ENCODE assay signal across 8 cellular contexts in genomic region chr2:178195390-178196166, GRCh38. TPM values are rescaled to one million over a fixed set of nuclear protein-coding genes. Genes with fewer than 3 reads are reported as not detected.
A peak's percentile ranks its signal among the peaks of the same experiment; 100 is the strongest.
DNase-seq lines count a peak whose midpoint lies in the region; ATAC-seq, FAIRE-seq and TF ChIP-seq lines count a peak whose summit lies in the region.

No MANE protein-coding gene starts in this region.

- H3K36me3 ChIP-seq in transverse colon: no peaks in the 10 kb centered on the region
- no peaks in the 10 kb centered on the region for H3K36me3 ChIP-seq in small intestine (ENCODE audit: control insufficient read depth in 2 of 2, insufficient read depth in 2 of 2, low read length in 2 of 2)

- H3K4me3 ChIP-seq in transverse colon: peak overlapping the region; percentile 62 to 93 (median 76)
- peak overlapping the region in 1 of 2 donors; percentile 58 for H3K4me3 ChIP-seq in small intestine (ENCODE audit: low read depth in 1 of 2, low read length in 2 of 2)

- FAIRE-seq in small intestine (lab: Jason Lieb, UNC): no peak

- H3K9me3 ChIP-seq in transverse colon: no peaks in the 10 kb centered on the region
- H3K9me3 ChIP-seq in small intestine (ENCODE audit: control insufficient read depth, low read depth): no peaks in the 10 kb centered on the region

- H3K27me3 ChIP-seq in transverse colon (peaks cover 46% of the 10 kb centered on the region), small intestine (ENCODE audit: control insufficient read depth in 2 of 2, insufficient read depth in 2 of 2, low read length in 2 of 2) (peaks cover 0 to 10% of the 10 kb centered on the region in 2 donors)

- peak overlapping the region; percentile 69 for H3K4me3 Mint-ChIP-seq in activated naive CD4-positive, alpha-beta T cell treated with anti-CD3 and anti-CD28 coated beads for 36 hours
- peak overlapping the region; percentile 70 for H3K4me3 Mint-ChIP-seq in activated naive CD8-positive, alpha-beta T cell treated with anti-CD3 and anti-CD28 coated beads, Interleukin-2, amount 10 ng/mL, durations not matched to agents 7 days and 5 days

- no peak for TF ChIP-seq CTCF in transverse colon (IDR thresholded peaks at IDR 0.05)

- TF ChIP-seq POLR2A in transverse colon (IDR thresholded peaks at IDR 0.05): no peak

- H3K27me3 Mint-ChIP-seq in activated naive CD4-positive, alpha-beta T cell treated with anti-CD3 and anti-CD28 coated beads for 36 hours (ENCODE audit: low read depth): peaks cover 56% of the 10 kb centered on the region
- H3K27me3 Mint-ChIP-seq in activated naive CD8-positive, alpha-beta T cell treated with anti-CD3 and anti-CD28 coated beads, Interleukin-2, amount 10 ng/mL, durations not matched to agents 7 days and 5 days: peaks cover 62% of the 10 kb centered on the region

- intact Hi-C loops in activated naive CD4-positive, alpha-beta T cell treated with anti-CD3 and anti-CD28 coated beads for 36 hours (cut with micrococcal nuclease): loop anchor here (2.0 to 10.0 kb wide), 3 partner anchors 85 to 259 kb away; partner anchors contain the start of genes PJVK and PRKRA
- intact Hi-C loops in transverse colon (cut with DNase I; ENCODE audit: low total_unique reads): no loop called here

- H3K27ac ChIP-seq in transverse colon (peak overlapping the region; percentile 84 to 92 (median 89)), small intestine (ENCODE audit: low read depth in 1 of 2, low read length in 1 of 2) (no peak overlapping the region)

- DNase-seq in activated naive CD4-positive, alpha-beta T cell treated with anti-CD3 and anti-CD28 coated beads for 36 hours: no peak
- no peak for DNase-seq in activated naive CD4-positive, alpha-beta T cell treated with anti-CD3 and anti-CD28 coated beads, Interleukin-2, amount 50 U/mL, for 16 hours
- no peak for DNase-seq in activated naive CD8-positive, alpha-beta T cell treated with anti-CD3 and anti-CD28 coated beads, Interleukin-2, amount 10 ng/mL, durations not matched to agents 7 days and 5 days
- peak; percentile 14 for DNase-seq in left kidney (ENCODE audit: low read depth, low spot score)
- DNase-seq in transverse colon: no peak
- DNase-seq in epidermal melanocyte (ENCODE audit: insufficient read length, low spot score): no peak
- DNase-seq in small intestine: no peak

- TF ChIP-seq EP300 in transverse colon (IDR thresholded peaks at IDR 0.05; ENCODE audit: low read depth): no peak

- CTCF ChIA-PET in activated naive CD4-positive, alpha-beta T cell treated with anti-CD3 and anti-CD28 coated beads for 36 hours (lab: Charles Lee): interaction anchor here (0.6 to 2.1 kb wide), 4 partner anchors 10 to 1669 kb away, joined by 3 to 7 read pairs (median 3); partner anchors contain the start of gene RBM45

- peaks cover 0 to 17% (median 9%) of the 10 kb centered on the region in 4 donors for H3K4me1 ChIP-seq in transverse colon
- peaks cover 0 to 2% of the 10 kb centered on the region in 2 donors for H3K4me1 ChIP-seq in small intestine (ENCODE audit: control insufficient read depth in 2 of 2, insufficient read depth in 1 of 2, low read depth in 1 of 2, low read length in 1 of 2)

- no peaks in the 10 kb centered on the region for H3K36me3 Mint-ChIP-seq in activated naive CD4-positive, alpha-beta T cell treated with anti-CD3 and anti-CD28 coated beads for 36 hours (ENCODE audit: low read depth)
- no peaks in the 10 kb centered on the region for H3K36me3 Mint-ChIP-seq in activated naive CD8-positive, alpha-beta T cell treated with anti-CD3 and anti-CD28 coated beads, Interleukin-2, amount 10 ng/mL, durations not matched to agents 7 days and 5 days

- WGBS in transverse colon (ENCODE audit: low coverage in 1 of 2), 2 donors: 20 to 38% methylated on average over 9 to 14 of the region's 14 CpGs
- WGBS in small intestine, 3 donors: 10 to 17% (median 16%) methylated on average over 14 of the region's 14 CpGs

- ATAC-seq in activated naive CD8-positive, alpha-beta T cell treated with anti-CD3 and anti-CD28 coated beads, Interleukin-2, amount 10 ng/mL, durations not matched to agents 7 days and 5 days (ENCODE audit: low read depth): no peak
- ATAC-seq in HG03460 (IDR thresholded peaks at IDR 0.05; ENCODE audit: unreplicated experiment): no peak

- in situ Hi-C loops in transverse colon (cut with MboI; ENCODE audit: low pct_ligation_motif_present in 1 of 4, low pct_unique_long_range_greater_than_20kb in 1 of 4, low sequenced_read_pairs in 3 of 4): no loop called here

- peaks cover 3% of the 10 kb centered on the region for H3K4me1 Mint-ChIP-seq in activated naive CD4-positive, alpha-beta T cell treated with anti-CD3 and anti-CD28 coated beads for 36 hours (ENCODE audit: low read depth)
- H3K4me1 Mint-ChIP-seq in activated naive CD8-positive, alpha-beta T cell treated with anti-CD3 and anti-CD28 coated beads, Interleukin-2, amount 10 ng/mL, durations not matched to agents 7 days and 5 days: peaks cover 14% of the 10 kb centered on the region

- POLR2A ChIA-PET in activated naive CD8-positive, alpha-beta T cell treated with anti-CD3 and anti-CD28 coated beads, Interleukin-2, amount 10 ng/mL, durations not matched to agents 7 days and 5 days (lab: Charles Lee): no interaction called here

- H3K9me3 Mint-ChIP-seq in activated naive CD4-positive, alpha-beta T cell treated with anti-CD3 and anti-CD28 coated beads for 36 hours: no peaks in the 10 kb centered on the region
- H3K9me3 Mint-ChIP-seq in activated naive CD8-positive, alpha-beta T cell treated with anti-CD3 and anti-CD28 coated beads, Interleukin-2, amount 10 ng/mL, durations not matched to agents 7 days and 5 days: no peaks in the 10 kb centered on the region

- H3K27ac Mint-ChIP-seq in activated naive CD4-positive, alpha-beta T cell treated with anti-CD3 and anti-CD28 coated beads for 36 hours: no peak overlapping the region
- H3K27ac Mint-ChIP-seq in activated naive CD8-positive, alpha-beta T cell treated with anti-CD3 and anti-CD28 coated beads, Interleukin-2, amount 10 ng/mL, durations not matched to agents 7 days and 5 days: no peak overlapping the region

RNA-seq across cellular contexts. Expression of gene OSBPL6, which starts 1.3 kb away (rescaled TPM):
- total RNA-seq in activated naive CD4-positive, alpha-beta T cell treated with anti-CD3 and anti-CD28 coated beads for 36 hours: 1 to 10 TPM; 1.9 to 2.3 TPM
- total RNA-seq in activated naive CD8-positive, alpha-beta T cell treated with anti-CD3 and anti-CD28 coated beads, Interleukin-2, amount 10 ng/mL, durations not matched to agents 7 days and 5 days: under 1 TPM; 0.08 to 0.20 TPM
- 1 to 10 TPM in 3 of 4 donors, under 1 TPM in 1; 0.95 to 4.0 (median 2.5) TPM for total RNA-seq in transverse colon
- polyA plus RNA-seq in small intestine: 1 to 10 TPM in 2 of 3 donors, under 1 TPM in 1; 0.87 to 1.6 (median 1.4) TPM

Comparison
In these comparisons a context has a peak if more than half of its experiments do, and no peak if none do; other contexts are left out.
1. H3K27ac ChIP-seq: peak in transverse colon (4 of 4); none in small intestine (0 of 2).